16 cellular contexts compared by ENCODE assay signal in genomic region chr5:127306036-127306435, GRCh38. TPM values are rescaled to one million over a fixed set of nuclear protein-coding genes. Genes with fewer than 3 reads are reported as not detected.
"Had no signal": no experiment of that assay in that cellular context is flagged by ENCODE, and none has a peak within 500 bp of the region (broad histone marks: within the 10 kb centered on the region; RNA-seq: fewer than 3 reads in every experiment).

No MANE protein-coding gene starts in this region.

- H3K4me3 Mint-ChIP-seq: naive thymus-derived CD8-positive, alpha-beta T cell had no signal

- H3K36me3 ChIP-seq: heart left ventricle, ovary, tibial nerve, upper lobe of right lung, vagina had no signal

- ATAC-seq: heart left ventricle; naive thymus-derived CD8-positive, alpha-beta T cell; right cardiac atrium; upper lobe of right lung had no signal

- H3K27ac ChIP-seq: coronary artery, heart left ventricle, ovary, testis, tibial nerve, upper lobe of right lung, vagina had no signal

- H3K4me3 ChIP-seq: coronary artery, heart left ventricle, ovary, testis, tibial nerve, upper lobe of right lung, vagina had no signal

- H3K9me3 ChIP-seq: heart left ventricle, ovary, testis, tibial nerve, upper lobe of right lung, vagina had no signal

- H3K9me3 Mint-ChIP-seq: naive thymus-derived CD8-positive, alpha-beta T cell had no signal

- DNase-seq: effector CD8-positive, alpha-beta T cell; foreskin melanocyte; heart left ventricle; mesendoderm; naive thymus-derived CD8-positive, alpha-beta T cell; ovary; right cardiac atrium; small intestine; stimulated activated CD4-positive, alpha-beta T cell treated with anti-CD3 and anti-CD28 coated beads, Interleukin-12 subunit alpha, Interleukin-12 subunit beta, amount 100 ng/mL, for 4 hours; stimulated activated naive CD4-positive, alpha-beta T cell treated with Interleukin-2 at 50 U/mL for 16 hours; testis; upper lobe of right lung had no signal

- H3K36me3 Mint-ChIP-seq: naive thymus-derived CD8-positive, alpha-beta T cell had no signal

- FAIRE-seq: small intestine had no signal

- H3K27me3 ChIP-seq: heart left ventricle, ovary, testis, tibial nerve, upper lobe of right lung, vagina had no signal

- H3K4me1 Mint-ChIP-seq: naive thymus-derived CD8-positive, alpha-beta T cell had no signal

- H3K4me1 ChIP-seq: heart left ventricle, testis, tibial nerve, upper lobe of right lung, vagina had no signal

- H3K27ac Mint-ChIP-seq: naive thymus-derived CD8-positive, alpha-beta T cell; progenitor cell of endocrine pancreas had no signal

RNA-seq across cellular contexts. Expression of gene MEGF10, which starts 15.4 kb away (rescaled TPM):
- polyA plus RNA-seq: naive thymus-derived CD8-positive, alpha-beta T cell had no signal
